Comparison of ENCODE assay signal across 1 cellular context in genomic region chr16:27179500-27180072, GRCh38.
TF ChIP-seq lines count a peak whose summit lies in the region.

No MANE protein-coding gene starts in this region.

TF ChIP-seq in GM12878, 131 proteins besides CTCF, POLR2A, EP300 and RAD21 (continued from another document and continues in another):
- TF ChIP-seq IRF3 (IDR thresholded peaks at IDR 0.05) (no peak), SUPT20H (IDR thresholded peaks at IDR 0.05; ENCODE audit: borderline replicate concordance, control insufficient read depth, low read depth, low read length) (no peak), E4F1 (IDR thresholded peaks at IDR 0.05; ENCODE audit: borderline replicate concordance, partially characterized antibody) (no peak), CBFB (IDR thresholded peaks at IDR 0.05; ENCODE audit: low read depth) (no peak), DPF2 (IDR thresholded peaks at IDR 0.05) (0 out of 2 replicates have a peak, but pooled peaks have one; percentile 26), NRF1 (conservative IDR thresholded peaks at IDR 0.05; ENCODE audit: low read depth, low read length) (no peak), CBX3 (IDR thresholded peaks at IDR 0.05; ENCODE audit: borderline replicate concordance, low read depth) (no peak), SIX5 (IDR thresholded peaks at IDR 0.05; ENCODE audit: low read depth, low read length, severe bottlenecking) (no peak), E2F8 (IDR thresholded peaks at IDR 0.05; ENCODE audit: low read depth, partially characterized antibody) (no peak), SUZ12 (IDR thresholded peaks at IDR 0.05; ENCODE audit: unreplicated experiment) (no peak), BHLHE40 (IDR thresholded peaks at IDR 0.05; ENCODE audit: borderline replicate concordance in 1 of 2, low read depth in 2 of 2, low read length in 1 of 2) (peak; percentile 10 to 46; a peak in 2 of 4 replicates), GATAD2B (conservative IDR thresholded peaks at IDR 0.05; ENCODE audit: low read depth) (no peak; the same call in 1 of the 2 replicates), RBBP5 (conservative IDR thresholded peaks at IDR 0.05) (no peak), ZNF384 (IDR thresholded peaks at IDR 0.05; ENCODE audit: borderline replicate concordance, low read depth, low read length) (no peak), LARP7 (IDR thresholded peaks at IDR 0.05) (no peak), PBX3 (IDR thresholded peaks at IDR 0.05; ENCODE audit: insufficient replicate concordance, low read depth, low read length) (no peak), BCL11A (IDR thresholded peaks at IDR 0.05; ENCODE audit: low read depth, low read length) (no peak), POLR2AphosphoS2 (IDR thresholded peaks at IDR 0.05; ENCODE audit: low read depth, low read length) (no peak), BACH1 (IDR thresholded peaks at IDR 0.05; ENCODE audit: borderline replicate concordance) (no peak), EED (IDR thresholded peaks at IDR 0.05; ENCODE audit: low read depth) (no peak), CEBPB (IDR thresholded peaks at IDR 0.05; ENCODE audit: borderline replicate concordance in 1 of 2, low read depth in 2 of 2, low read length in 2 of 2) (no peak), CREB1 (IDR thresholded peaks at IDR 0.05; ENCODE audit: low read depth) (no peak), YY1 (IDR thresholded peaks at IDR 0.05; ENCODE audit: low read depth, low read length) (peak; percentile 76), RUNX3 (IDR thresholded peaks at IDR 0.05; ENCODE audit: low read length) (peak; percentile 35), SREBF2 (IDR thresholded peaks at IDR 0.05; ENCODE audit: low read length) (no peak), CHD4 (IDR thresholded peaks at IDR 0.05) (no peak), IKZF2 (IDR thresholded peaks at IDR 0.05) (0 out of 4 replicates have a peak, but pooled peaks of 1 of the 2 experiments have one; percentile 9)
- TF ChIP-seq, protein P1, sequence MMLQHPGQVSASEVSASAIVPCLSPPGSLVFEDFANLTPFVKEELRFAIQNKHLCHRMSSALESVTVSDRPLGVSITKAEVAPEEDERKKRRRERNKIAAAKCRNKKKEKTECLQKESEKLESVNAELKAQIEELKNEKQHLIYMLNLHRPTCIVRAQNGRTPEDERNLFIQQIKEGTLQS (IDR thresholded peaks at IDR 0.05; ENCODE audit: borderline replicate concordance, extremely low read depth, low read depth, low read length) = no peak
- TF ChIP-seq, protein P2, sequence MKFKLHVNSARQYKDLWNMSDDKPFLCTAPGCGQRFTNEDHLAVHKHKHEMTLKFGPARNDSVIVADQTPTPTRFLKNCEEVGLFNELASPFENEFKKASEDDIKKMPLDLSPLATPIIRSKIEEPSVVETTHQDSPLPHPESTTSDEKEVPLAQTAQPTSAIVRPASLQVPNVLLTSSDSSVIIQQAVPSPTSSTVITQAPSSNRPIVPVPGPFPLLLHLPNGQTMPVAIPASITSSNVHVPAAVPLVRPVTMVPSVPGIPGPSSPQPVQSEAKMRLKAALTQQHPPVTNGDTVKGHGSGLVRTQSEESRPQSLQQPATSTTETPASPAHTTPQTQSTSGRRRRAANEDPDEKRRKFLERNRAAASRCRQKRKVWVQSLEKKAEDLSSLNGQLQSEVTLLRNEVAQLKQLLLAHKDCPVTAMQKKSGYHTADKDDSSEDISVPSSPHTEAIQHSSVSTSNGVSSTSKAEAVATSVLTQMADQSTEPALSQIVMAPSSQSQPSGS (IDR thresholded peaks at IDR 0.05; ENCODE audit: low read length) = no peak
- TF ChIP-seq, protein P3, sequence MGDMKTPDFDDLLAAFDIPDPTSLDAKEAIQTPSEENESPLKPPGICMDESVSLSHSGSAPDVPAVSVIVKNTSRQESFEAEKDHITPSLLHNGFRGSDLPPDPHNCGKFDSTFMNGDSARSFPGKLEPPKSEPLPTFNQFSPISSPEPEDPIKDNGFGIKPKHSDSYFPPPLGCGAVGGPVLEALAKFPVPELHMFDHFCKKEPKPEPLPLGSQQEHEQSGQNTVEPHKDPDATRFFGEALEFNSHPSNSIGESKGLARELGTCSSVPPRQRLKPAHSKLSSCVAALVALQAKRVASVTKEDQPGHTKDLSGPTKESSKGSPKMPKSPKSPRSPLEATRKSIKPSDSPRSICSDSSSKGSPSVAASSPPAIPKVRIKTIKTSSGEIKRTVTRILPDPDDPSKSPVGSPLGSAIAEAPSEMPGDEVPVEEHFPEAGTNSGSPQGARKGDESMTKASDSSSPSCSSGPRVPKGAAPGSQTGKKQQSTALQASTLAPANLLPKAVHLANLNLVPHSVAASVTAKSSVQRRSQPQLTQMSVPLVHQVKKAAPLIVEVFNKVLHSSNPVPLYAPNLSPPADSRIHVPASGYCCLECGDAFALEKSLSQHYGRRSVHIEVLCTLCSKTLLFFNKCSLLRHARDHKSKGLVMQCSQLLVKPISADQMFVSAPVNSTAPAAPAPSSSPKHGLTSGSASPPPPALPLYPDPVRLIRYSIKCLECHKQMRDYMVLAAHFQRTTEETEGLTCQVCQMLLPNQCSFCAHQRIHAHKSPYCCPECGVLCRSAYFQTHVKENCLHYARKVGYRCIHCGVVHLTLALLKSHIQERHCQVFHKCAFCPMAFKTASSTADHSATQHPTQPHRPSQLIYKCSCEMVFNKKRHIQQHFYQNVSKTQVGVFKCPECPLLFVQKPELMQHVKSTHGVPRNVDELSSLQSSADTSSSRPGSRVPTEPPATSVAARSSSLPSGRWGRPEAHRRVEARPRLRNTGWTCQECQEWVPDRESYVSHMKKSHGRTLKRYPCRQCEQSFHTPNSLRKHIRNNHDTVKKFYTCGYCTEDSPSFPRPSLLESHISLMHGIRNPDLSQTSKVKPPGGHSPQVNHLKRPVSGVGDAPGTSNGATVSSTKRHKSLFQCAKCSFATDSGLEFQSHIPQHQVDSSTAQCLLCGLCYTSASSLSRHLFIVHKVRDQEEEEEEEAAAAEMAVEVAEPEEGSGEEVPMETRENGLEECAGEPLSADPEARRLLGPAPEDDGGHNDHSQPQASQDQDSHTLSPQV (IDR thresholded peaks at IDR 0.05) = peak; percentile 33; the same call in 1 of the 2 replicates
- TF ChIP-seq, protein P4, sequence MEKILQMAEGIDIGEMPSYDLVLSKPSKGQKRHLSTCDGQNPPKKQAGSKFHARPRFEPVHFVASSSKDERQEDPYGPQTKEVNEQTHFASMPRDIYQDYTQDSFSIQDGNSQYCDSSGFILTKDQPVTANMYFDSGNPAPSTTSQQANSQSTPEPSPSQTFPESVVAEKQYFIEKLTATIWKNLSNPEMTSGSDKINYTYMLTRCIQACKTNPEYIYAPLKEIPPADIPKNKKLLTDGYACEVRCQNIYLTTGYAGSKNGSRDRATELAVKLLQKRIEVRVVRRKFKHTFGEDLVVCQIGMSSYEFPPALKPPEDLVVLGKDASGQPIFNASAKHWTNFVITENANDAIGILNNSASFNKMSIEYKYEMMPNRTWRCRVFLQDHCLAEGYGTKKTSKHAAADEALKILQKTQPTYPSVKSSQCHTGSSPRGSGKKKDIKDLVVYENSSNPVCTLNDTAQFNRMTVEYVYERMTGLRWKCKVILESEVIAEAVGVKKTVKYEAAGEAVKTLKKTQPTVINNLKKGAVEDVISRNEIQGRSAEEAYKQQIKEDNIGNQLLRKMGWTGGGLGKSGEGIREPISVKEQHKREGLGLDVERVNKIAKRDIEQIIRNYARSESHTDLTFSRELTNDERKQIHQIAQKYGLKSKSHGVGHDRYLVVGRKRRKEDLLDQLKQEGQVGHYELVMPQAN (conservative IDR thresholded peaks at IDR 0.05) = no peak
- TF ChIP-seq, protein P5, sequence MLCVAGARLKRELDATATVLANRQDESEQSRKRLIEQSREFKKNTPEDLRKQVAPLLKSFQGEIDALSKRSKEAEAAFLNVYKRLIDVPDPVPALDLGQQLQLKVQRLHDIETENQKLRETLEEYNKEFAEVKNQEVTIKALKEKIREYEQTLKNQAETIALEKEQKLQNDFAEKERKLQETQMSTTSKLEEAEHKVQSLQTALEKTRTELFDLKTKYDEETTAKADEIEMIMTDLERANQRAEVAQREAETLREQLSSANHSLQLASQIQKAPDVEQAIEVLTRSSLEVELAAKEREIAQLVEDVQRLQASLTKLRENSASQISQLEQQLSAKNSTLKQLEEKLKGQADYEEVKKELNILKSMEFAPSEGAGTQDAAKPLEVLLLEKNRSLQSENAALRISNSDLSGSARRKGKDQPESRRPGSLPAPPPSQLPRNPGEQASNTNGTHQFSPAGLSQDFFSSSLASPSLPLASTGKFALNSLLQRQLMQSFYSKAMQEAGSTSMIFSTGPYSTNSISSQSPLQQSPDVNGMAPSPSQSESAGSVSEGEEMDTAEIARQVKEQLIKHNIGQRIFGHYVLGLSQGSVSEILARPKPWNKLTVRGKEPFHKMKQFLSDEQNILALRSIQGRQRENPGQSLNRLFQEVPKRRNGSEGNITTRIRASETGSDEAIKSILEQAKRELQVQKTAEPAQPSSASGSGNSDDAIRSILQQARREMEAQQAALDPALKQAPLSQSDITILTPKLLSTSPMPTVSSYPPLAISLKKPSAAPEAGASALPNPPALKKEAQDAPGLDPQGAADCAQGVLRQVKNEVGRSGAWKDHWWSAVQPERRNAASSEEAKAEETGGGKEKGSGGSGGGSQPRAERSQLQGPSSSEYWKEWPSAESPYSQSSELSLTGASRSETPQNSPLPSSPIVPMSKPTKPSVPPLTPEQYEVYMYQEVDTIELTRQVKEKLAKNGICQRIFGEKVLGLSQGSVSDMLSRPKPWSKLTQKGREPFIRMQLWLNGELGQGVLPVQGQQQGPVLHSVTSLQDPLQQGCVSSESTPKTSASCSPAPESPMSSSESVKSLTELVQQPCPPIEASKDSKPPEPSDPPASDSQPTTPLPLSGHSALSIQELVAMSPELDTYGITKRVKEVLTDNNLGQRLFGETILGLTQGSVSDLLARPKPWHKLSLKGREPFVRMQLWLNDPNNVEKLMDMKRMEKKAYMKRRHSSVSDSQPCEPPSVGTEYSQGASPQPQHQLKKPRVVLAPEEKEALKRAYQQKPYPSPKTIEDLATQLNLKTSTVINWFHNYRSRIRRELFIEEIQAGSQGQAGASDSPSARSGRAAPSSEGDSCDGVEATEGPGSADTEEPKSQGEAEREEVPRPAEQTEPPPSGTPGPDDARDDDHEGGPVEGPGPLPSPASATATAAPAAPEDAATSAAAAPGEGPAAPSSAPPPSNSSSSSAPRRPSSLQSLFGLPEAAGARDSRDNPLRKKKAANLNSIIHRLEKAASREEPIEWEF (IDR thresholded peaks at IDR 0.05; ENCODE audit: insufficient replicate concordance, low read depth, low read length) = no peak
- TF ChIP-seq, protein P6, sequence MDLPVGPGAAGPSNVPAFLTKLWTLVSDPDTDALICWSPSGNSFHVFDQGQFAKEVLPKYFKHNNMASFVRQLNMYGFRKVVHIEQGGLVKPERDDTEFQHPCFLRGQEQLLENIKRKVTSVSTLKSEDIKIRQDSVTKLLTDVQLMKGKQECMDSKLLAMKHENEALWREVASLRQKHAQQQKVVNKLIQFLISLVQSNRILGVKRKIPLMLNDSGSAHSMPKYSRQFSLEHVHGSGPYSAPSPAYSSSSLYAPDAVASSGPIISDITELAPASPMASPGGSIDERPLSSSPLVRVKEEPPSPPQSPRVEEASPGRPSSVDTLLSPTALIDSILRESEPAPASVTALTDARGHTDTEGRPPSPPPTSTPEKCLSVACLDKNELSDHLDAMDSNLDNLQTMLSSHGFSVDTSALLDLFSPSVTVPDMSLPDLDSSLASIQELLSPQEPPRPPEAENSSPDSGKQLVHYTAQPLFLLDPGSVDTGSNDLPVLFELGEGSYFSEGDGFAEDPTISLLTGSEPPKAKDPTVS (IDR thresholded peaks at IDR 0.05; ENCODE audit: low read depth, low read length) = no peak
